17 cellular contexts compared by ENCODE assay signal in the genomic region with DNA sequence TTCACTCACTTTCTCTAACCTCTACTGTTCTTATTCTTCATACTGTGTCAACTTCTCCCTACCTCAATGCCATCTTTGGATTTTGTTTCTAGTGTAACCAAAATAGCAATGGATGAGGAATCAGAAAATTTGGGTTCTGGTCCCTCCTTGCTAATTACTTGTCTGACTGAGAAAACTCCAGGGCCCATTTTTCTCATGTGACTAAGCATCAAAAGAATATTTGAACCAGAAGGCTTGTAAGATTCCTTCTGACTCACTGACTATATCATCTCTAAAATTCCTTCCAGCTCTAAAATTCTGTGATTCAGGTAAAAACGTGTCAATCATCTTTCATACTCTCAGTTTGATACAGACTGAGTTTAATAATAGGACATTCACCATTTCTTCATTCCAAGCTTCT. TPM values are rescaled to one million over a fixed set of nuclear protein-coding genes. Genes with fewer than 3 reads are reported as not detected.
DNase-seq lines count a peak whose midpoint lies in the region; ATAC-seq and TF ChIP-seq lines count a peak whose summit lies in the region.
"Had no signal": no experiment of that assay in that cellular context is flagged by ENCODE, and none has a peak within 500 bp of the region (broad histone marks: within the 10 kb centered on the region; RNA-seq: fewer than 3 reads in every experiment).

No MANE protein-coding gene starts in this region.

- H3K4me3 Mint-ChIP-seq in HFFc6, result peak overlapping the region; percentile 4; the same call in 1 of the 2 replicates
- H3K4me3 Mint-ChIP-seq: T-helper 1 cell treated with Interleukin-12 subunit alpha and Interleukin-12 subunit beta and Interleukin-4 antibody, amounts not matched to agents 30 μg/mL and 1 μg/mL, for 36 hours had no signal

- peaks cover 52% of the 10 kb centered on the region for H3K4me1 Mint-ChIP-seq in HFFc6 (ENCODE audit: low read depth)

- no peaks in the 10 kb centered on the region for H3K9me3 Mint-ChIP-seq in HFFc6
- H3K9me3 Mint-ChIP-seq: T-helper 1 cell treated with Interleukin-12 subunit alpha and Interleukin-12 subunit beta and Interleukin-4 antibody, amounts not matched to agents 30 μg/mL and 1 μg/mL, for 36 hours had no signal

- TF ChIP-seq POLR2A in suprapubic skin (IDR thresholded peaks at IDR 0.05), result no peak

- H3K27ac Mint-ChIP-seq in HFFc6, result peak overlapping the region; percentile 73
- H3K27ac Mint-ChIP-seq: progenitor cell of endocrine pancreas; T-helper 1 cell treated with Interleukin-12 subunit alpha and Interleukin-12 subunit beta and Interleukin-4 antibody, amounts not matched to agents 30 μg/mL and 1 μg/mL, for 36 hours had no signal

- H3K27me3 ChIP-seq in foreskin keratinocyte (no peaks in the 10 kb centered on the region), suprapubic skin (no peaks in the 10 kb centered on the region)
- H3K27me3 ChIP-seq: upper lobe of right lung had no signal

- peak; percentile 92 for ATAC-seq in foreskin keratinocyte
- ATAC-seq: upper lobe of right lung had no signal

- TF ChIP-seq CTCF in HFFc6 (IDR thresholded peaks at IDR 0.05) (no peak), foreskin keratinocyte (conservative IDR thresholded peaks at IDR 0.05) (no peak), suprapubic skin (IDR thresholded peaks at IDR 0.05) (no peak)

- DNase-seq in ACHN, result peak; percentile 33
- DNase-seq in HFFc6, result peak; percentile 73
- peak; percentile 60 for DNase-seq in amniotic epithelial cell (ENCODE audit: low read depth)
- DNase-seq in foreskin keratinocyte, result peak; percentile 68 to 84
- no peak for DNase-seq in suprapubic skin (ENCODE audit: low spot score in 2 of 2)
- DNase-seq in NCI-H748 (lab: John Stamatoyannopoulos, UW; ENCODE audit: unreplicated experiment), result no peak
- DNase-seq in NCI-H748 treated with DMSO at 0.1 percent for 48 hours (lab: John Stamatoyannopoulos, UW), result no peak
- no peak for DNase-seq in HUDEP-2 (lab: John Stamatoyannopoulos, UW; ENCODE audit: unreplicated experiment in 76 of 76)
- DNase-seq: activated CD4-positive, alpha-beta T cell treated with anti-CD3 and anti-CD28 coated beads for 4 hours; activated T-cell treated with anti-CD3 and anti-CD28 coated beads, Interleukin-2, amount 50 U/mL, for 1 hour; DND-41; kidney; NCI-H2171; stimulated activated CD8-positive, alpha-beta memory T cell treated with anti-CD3 and anti-CD28 coated beads, Interleukin-4, amount 100 ng/mL, for 48 hours; upper lobe of right lung had no signal

- no peaks in the 10 kb centered on the region for H3K27me3 Mint-ChIP-seq in HFFc6 (ENCODE audit: insufficient read depth)
- H3K27me3 Mint-ChIP-seq: progenitor cell of endocrine pancreas had no signal

- no peak overlapping the region for H3K4me3 ChIP-seq in suprapubic skin
- H3K4me3 ChIP-seq: upper lobe of right lung had no signal

- in situ Hi-C loops in ACHN (cut with HindIII; ENCODE audit: low pct_ligation_motif_present, low pct_unique_long_range_greater_than_20kb, low sequenced_read_pairs), result no loop called here

- no peaks in the 10 kb centered on the region for H3K36me3 ChIP-seq in suprapubic skin
- H3K36me3 ChIP-seq: upper lobe of right lung had no signal

- 67% methylated on average over 1 of the region's 1 CpG for WGBS in suprapubic skin

- no peak for TF ChIP-seq EP300 in suprapubic skin (IDR thresholded peaks at IDR 0.05)

- peaks cover 30% of the 10 kb centered on the region for H3K4me1 ChIP-seq in foreskin keratinocyte
- no peaks in the 10 kb centered on the region for H3K4me1 ChIP-seq in suprapubic skin
- H3K4me1 ChIP-seq: upper lobe of right lung had no signal

- no peak overlapping the region for H3K27ac ChIP-seq in foreskin keratinocyte
- no peak overlapping the region for H3K27ac ChIP-seq in suprapubic skin
- H3K27ac ChIP-seq: upper lobe of right lung had no signal

- peaks cover 11% of the 10 kb centered on the region; the same call in 1 of the 2 replicates for H3K36me3 Mint-ChIP-seq in HFFc6 (ENCODE audit: low read depth)

- no peaks in the 10 kb centered on the region for H3K9me3 ChIP-seq in suprapubic skin
- H3K9me3 ChIP-seq: upper lobe of right lung had no signal

RNA-seq across cellular contexts. Expression of gene BRIP1, which starts 57.9 kb away (rescaled TPM):
- 1 to 10 TPM; 4.6 to 9.7 (median 8.5) TPM for total RNA-seq in HFFc6 (2021; fragmentation: NEBNext Ultra II Directional; extraction: Animal tissue kit (Norgen Biotek cat#: 25700))
- total RNA-seq in foreskin keratinocyte (17.4 and 18.1 TPM in 2 replicates), suprapubic skin (1 to 10 TPM in 2 of 4 donors, under 1 TPM in 2; 0.60 to 5.1 (median 1.8) TPM)
- polyA plus RNA-seq in foreskin keratinocyte, result 3.0 and 4.1 TPM in 2 replicates

Comparison
In these comparisons a context has a peak if more than half of its experiments do, and no peak if none do; other contexts are left out.
1. DNase-seq: peak in ACHN (single experiment), HFFc6 (single experiment), amniotic epithelial cell (single experiment) and foreskin keratinocyte (2 of 2); none in suprapubic skin (0 of 2), NCI-H748 (single experiment), NCI-H748 treated with DMSO at 0.1 percent for 48 hours (single experiment) and HUDEP-2 (0 of 76).